In genomic region chr1:208215393-208215792, GRCh38 we compare ENCODE assay signal across 22 cellular contexts.
"Had no signal": no experiment of that assay in that cellular context is flagged by ENCODE, and none has a peak within 500 bp of the region (broad histone marks: within the 10 kb centered on the region; RNA-seq: fewer than 3 reads in every experiment).

No MANE protein-coding gene starts in this region.

- H3K4me1 Mint-ChIP-seq: activated naive CD8-positive, alpha-beta T cell treated with anti-CD3 and anti-CD28 coated beads, Interleukin-2, amount 10 ng/mL, durations not matched to agents 7 days and 5 days had no signal

- H3K9me3 Mint-ChIP-seq: activated CD8-positive, alpha-beta T cell treated with anti-CD3 and anti-CD28 coated beads for 36 hours; activated naive CD8-positive, alpha-beta T cell treated with anti-CD3 and anti-CD28 coated beads, Interleukin-2, amount 10 ng/mL, durations not matched to agents 7 days and 5 days; T-helper 1 cell treated with Interleukin-12 subunit alpha and Interleukin-12 subunit beta and Interleukin-4 antibody, amounts not matched to agents 30 μg/mL and 1 μg/mL, for 36 hours had no signal

- ATAC-seq: activated CD4-positive, CD25-positive, alpha-beta regulatory T cell treated with anti-CD3 and anti-CD28 coated beads, Interleukin-2, amount 50 U/mL, for 24 hours; activated CD8-positive, alpha-beta T cell treated with anti-CD3 and anti-CD28 coated beads for 36 hours; Panc1 had no signal

- H3K27me3 ChIP-seq: adrenal gland had no signal

- DNase-seq: activated CD4-positive, alpha-beta T cell treated with anti-CD3 and anti-CD28 coated beads for 4 hours; activated CD8-positive, alpha-beta memory T cell treated with anti-CD3 and anti-CD28 coated beads, Interleukin-2, amount 50 U/mL, for 48 hours; activated CD8-positive, alpha-beta T cell treated with anti-CD3 and anti-CD28 coated beads for 36 hours; activated naive CD4-positive, alpha-beta T cell treated with anti-CD3 and anti-CD28 coated beads, Interleukin-2, amount 50 U/mL, for 16 hours; activated naive CD8-positive, alpha-beta T cell treated with anti-CD3 and anti-CD28 coated beads, Interleukin-2, amount 10 ng/mL, durations not matched to agents 7 days and 5 days; activated T-cell treated with anti-CD3 and anti-CD28 coated beads, Interleukin-2, amount 50 U/mL, for 1 hour; adrenal gland; anterior cingulate cortex; cerebellar nuclear complex; Kasumi-1; NCI-H1048; NCI-H1417; NCI-H1930; NCI-H510A treated with DMSO at 0.1 percent for 48 hours; NCI-H69; NK-92 treated with Interleukin-12 subunit alpha and Interleukin-12 subunit beta, amount 100 ng/mL, for 24 hours; OCI-M1; Right ventricle myocardium superior; RPMI8226 had no signal

- H3K36me3 Mint-ChIP-seq: activated naive CD8-positive, alpha-beta T cell treated with anti-CD3 and anti-CD28 coated beads, Interleukin-2, amount 10 ng/mL, durations not matched to agents 7 days and 5 days had no signal

- H3K4me3 Mint-ChIP-seq: activated CD8-positive, alpha-beta T cell treated with anti-CD3 and anti-CD28 coated beads for 36 hours; activated naive CD8-positive, alpha-beta T cell treated with anti-CD3 and anti-CD28 coated beads, Interleukin-2, amount 10 ng/mL, durations not matched to agents 7 days and 5 days; T-helper 1 cell treated with Interleukin-12 subunit alpha and Interleukin-12 subunit beta and Interleukin-4 antibody, amounts not matched to agents 30 μg/mL and 1 μg/mL, for 36 hours had no signal

- H3K4me3 ChIP-seq: adrenal gland had no signal

- H3K27ac Mint-ChIP-seq: activated CD8-positive, alpha-beta T cell treated with anti-CD3 and anti-CD28 coated beads for 36 hours; activated naive CD8-positive, alpha-beta T cell treated with anti-CD3 and anti-CD28 coated beads, Interleukin-2, amount 10 ng/mL, durations not matched to agents 7 days and 5 days; T-helper 1 cell treated with Interleukin-12 subunit alpha and Interleukin-12 subunit beta and Interleukin-4 antibody, amounts not matched to agents 30 μg/mL and 1 μg/mL, for 36 hours had no signal

- H3K9me3 ChIP-seq: adrenal gland had no signal
